In the genomic region with DNA sequence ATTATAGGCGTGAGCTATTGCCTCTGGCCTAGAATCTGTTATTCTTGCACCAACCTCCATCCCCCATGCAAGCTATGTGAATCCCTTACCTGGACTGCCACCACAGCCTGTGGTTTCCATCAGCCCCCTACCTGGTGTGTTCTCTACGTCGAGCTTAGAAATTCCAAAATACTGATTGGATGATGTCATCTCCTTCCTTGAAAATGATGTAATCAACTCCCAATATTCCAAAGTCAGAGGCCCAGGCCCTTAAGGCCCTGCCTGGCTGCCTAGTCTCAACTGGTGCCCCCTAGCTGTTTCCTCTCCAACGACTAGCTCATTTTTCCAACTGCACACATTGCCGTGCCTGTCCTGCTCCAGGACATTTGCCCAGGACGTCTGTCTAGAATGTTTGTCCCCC, we compare ENCODE assay signal across 24 cellular contexts. TPM values are rescaled to one million over a fixed set of nuclear protein-coding genes. Genes with fewer than 3 reads are reported as not detected.
A peak's percentile ranks its signal among the peaks of the same experiment; 100 is the strongest.
DNase-seq lines count a peak whose midpoint lies in the region; ATAC-seq and TF ChIP-seq lines count a peak whose summit lies in the region.
"Had no signal": no experiment of that assay in that cellular context is flagged by ENCODE, and none has a peak within 500 bp of the region (broad histone marks: within the 10 kb centered on the region; RNA-seq: fewer than 3 reads in every experiment).

No MANE protein-coding gene starts in this region.

- peaks cover 10% of the 10 kb centered on the region for H3K9me3 Mint-ChIP-seq in mesothelial cell of epicardium
- H3K9me3 Mint-ChIP-seq: natural killer cell treated with Interleukin-12 subunit alpha and Interleukin-12 subunit beta and Interleukin-15 and Interleukin-18, amount 100 ng/mL, for 72 hours had no signal

- no peaks in the 10 kb centered on the region for H3K36me3 Mint-ChIP-seq in mesothelial cell of epicardium
- H3K36me3 Mint-ChIP-seq: natural killer cell treated with Interleukin-12 subunit alpha and Interleukin-12 subunit beta and Interleukin-15 and Interleukin-18, amount 100 ng/mL, for 72 hours had no signal

- H3K4me1 ChIP-seq in right atrium auricular region = no peaks in the 10 kb centered on the region
- no peaks in the 10 kb centered on the region for H3K4me1 ChIP-seq in heart right ventricle
- H3K4me1 ChIP-seq: colonic mucosa, transverse colon had no signal

- H3K27ac ChIP-seq in right atrium auricular region (no peak overlapping the region), heart right ventricle (no peak overlapping the region)
- H3K27ac ChIP-seq: C4-2B, colonic mucosa, SK-N-MC, transverse colon had no signal

- peaks cover 9% of the 10 kb centered on the region for H3K27me3 Mint-ChIP-seq in mesothelial cell of epicardium (ENCODE audit: low read depth)

- H3K9me3 ChIP-seq in right atrium auricular region (peaks cover 0 to 14% of the 10 kb centered on the region in 2 donors), heart right ventricle (peaks cover 0 to 18% (median 4%) of the 10 kb centered on the region in 11 donors)
- H3K9me3 ChIP-seq: colonic mucosa, transverse colon had no signal

- no peaks in the 10 kb centered on the region for H3K36me3 ChIP-seq in right atrium auricular region
- H3K36me3 ChIP-seq in heart right ventricle = peaks cover 0 to 6% (median 0%) of the 10 kb centered on the region in 9 donors
- H3K36me3 ChIP-seq: colonic mucosa, transverse colon had no signal

- intact Hi-C loops in heart right ventricle (cut with DNase I) = no loop called here

- ATAC-seq in heart right ventricle = no peak
- ATAC-seq: natural killer cell treated with Interleukin-12 subunit alpha and Interleukin-12 subunit beta and Interleukin-15 and Interleukin-18, amount 100 ng/mL, for 72 hours; PC-3; stimulated activated naive B cell treated with anti-CD40 and anti-IgM and Interleukin-4, amounts not matched to agents 10 μg/mL and 1 μg/mL and 100 μg/mL, for 72 hours had no signal

- H3K27me3 ChIP-seq in right atrium auricular region = no peaks in the 10 kb centered on the region
- peaks cover 0 to 16% (median 7%) of the 10 kb centered on the region in 7 donors for H3K27me3 ChIP-seq in heart right ventricle

- DNase-seq in right atrium auricular region (ENCODE audit: low spot score) (peak; percentile 11), heart right ventricle (no peak), astrocyte of the hippocampus (ENCODE audit: low read depth, low spot score) (peak; percentile 15), iPS-NIHi11 (ENCODE audit: low spot score) (peak; percentile 58), NCI-H2029 (lab: John Stamatoyannopoulos, UW) (no peak), Kasumi-1 (lab: John Stamatoyannopoulos, UW) (no peak), mesothelial cell of epicardium (ENCODE audit: low spot score in 2 of 2, unreplicated experiment in 2 of 2) (no peak), NCI-H446 treated with DMSO at 0.1 percent for 48 hours (lab: John Stamatoyannopoulos, UW) (no peak)
- DNase-seq: activated CD4-positive, alpha-beta T cell treated with anti-CD3 and anti-CD28 coated beads for 1 hour; activated CD8-positive, alpha-beta memory T cell treated with anti-CD3 and anti-CD28 coated beads, Interleukin-2, amount 50 U/mL, for 4 hours; activated gamma-delta T cell; aorta; colonic mucosa; HCEC 1CT; NCI-H187 treated with DMSO at 0.1 percent for 48 hours; NCI-H69; PC-3; stimulated activated naive B cell treated with anti-CD40 and anti-IgM and Interleukin-4, amounts not matched to agents 10 μg/mL and 1 μg/mL and 100 μg/mL, for 72 hours; T1000; transverse colon had no signal

- no peak for TF ChIP-seq CTCF in right atrium auricular region (IDR thresholded peaks at IDR 0.05)
- TF ChIP-seq CTCF in heart right ventricle (IDR thresholded peaks at IDR 0.05) = no peak
- TF ChIP-seq CTCF in mesothelial cell of epicardium (IDR thresholded peaks at IDR 0.05; ENCODE audit: unreplicated experiment) = no peak

- WGBS in heart right ventricle, 2 donors = 55 to 67% methylated on average over 6 of the region's 6 CpGs

- no peaks in the 10 kb centered on the region for H3K4me1 Mint-ChIP-seq in mesothelial cell of epicardium
- H3K4me1 Mint-ChIP-seq: stimulated activated naive B cell treated with anti-CD40 and anti-IgM and Interleukin-4, amounts not matched to agents 10 μg/mL and 1 μg/mL and 100 μg/mL, for 72 hours had no signal

- H3K27ac Mint-ChIP-seq in mesothelial cell of epicardium = no peak overlapping the region
- H3K27ac Mint-ChIP-seq: natural killer cell treated with Interleukin-12 subunit alpha and Interleukin-12 subunit beta and Interleukin-15 and Interleukin-18, amount 100 ng/mL, for 72 hours; stimulated activated naive B cell treated with anti-CD40 and anti-IgM and Interleukin-4, amounts not matched to agents 10 μg/mL and 1 μg/mL and 100 μg/mL, for 72 hours had no signal

- no peak overlapping the region for H3K4me3 ChIP-seq in right atrium auricular region
- no peak overlapping the region for H3K4me3 ChIP-seq in heart right ventricle
- H3K4me3 ChIP-seq: colonic mucosa, lung, SK-N-MC, transverse colon had no signal

- no peak overlapping the region for H3K4me3 Mint-ChIP-seq in mesothelial cell of epicardium
- H3K4me3 Mint-ChIP-seq: natural killer cell treated with Interleukin-12 subunit alpha and Interleukin-12 subunit beta and Interleukin-15 and Interleukin-18, amount 100 ng/mL, for 72 hours; stimulated activated naive B cell treated with anti-CD40 and anti-IgM and Interleukin-4, amounts not matched to agents 10 μg/mL and 1 μg/mL and 100 μg/mL, for 72 hours had no signal

RNA-seq across cellular contexts. Expression of gene GBX2, which starts 41.3 kb away (rescaled TPM):
- not detected for total RNA-seq in right atrium auricular region
- total RNA-seq in heart right ventricle = under 1 TPM in 3 of 10 donors, not detected in 7; 0.12 to 0.22 (median 0.15) TPM
- under 1 TPM; 0.15 to 0.16 TPM for polyA plus RNA-seq in heart right ventricle
- 0.40 to 1.1 TPM (median 0.79 TPM) in 3 replicates for total RNA-seq in mesothelial cell of epicardium
- total RNA-seq: aorta; colonic mucosa; lung; natural killer cell treated with Interleukin-12 subunit alpha and Interleukin-12 subunit beta and Interleukin-15 and Interleukin-18, amount 100 ng/mL, for 72 hours; transverse colon had no signal

RNA-seq across cellular contexts. Expression of gene ASB18, which starts 54.7 kb away (rescaled TPM):
- total RNA-seq in right atrium auricular region (1 to 10 TPM; 1.9 to 7.6 TPM), heart right ventricle (10 to 100 TPM in 9 of 10 donors, 1 to 10 TPM in 1; 4.5 to 47.1 (median 29.7) TPM), mesothelial cell of epicardium (not detected in 3 replicates)
- 1 to 10 TPM; 3.5 to 4.2 TPM for polyA plus RNA-seq in heart right ventricle
- total RNA-seq: aorta; colonic mucosa; lung; natural killer cell treated with Interleukin-12 subunit alpha and Interleukin-12 subunit beta and Interleukin-15 and Interleukin-18, amount 100 ng/mL, for 72 hours; transverse colon had no signal
- polyA plus RNA-seq: aorta, lung had no signal

Comparison
In these comparisons a context has a peak if more than half of its experiments do, and no peak if none do; other contexts are left out.
1. DNase-seq: peak in right atrium auricular region (single experiment), astrocyte of the hippocampus (single experiment) and iPS-NIHi11 (single experiment); none in heart right ventricle (0 of 2), NCI-H2029 (single experiment), Kasumi-1 (0 of 2), mesothelial cell of epicardium (0 of 2) and NCI-H446 treated with DMSO at 0.1 percent for 48 hours (single experiment).